In genomic region chr18:69383191-69383590, GRCh38 we compare ENCODE assay signal across 21 cellular contexts. TPM values are rescaled to one million over a fixed set of nuclear protein-coding genes. Genes with fewer than 3 reads are reported as not detected.
"Had no signal": no experiment of that assay in that cellular context is flagged by ENCODE, and none has a peak within 500 bp of the region (broad histone marks: within the 10 kb centered on the region; RNA-seq: fewer than 3 reads in every experiment).

No MANE protein-coding gene starts in this region.

- H3K27me3 Mint-ChIP-seq: activated B cell treated with CpG ODN at 0.5 μM for 24 hours; activated naive CD4-positive, alpha-beta T cell treated with anti-CD3 and anti-CD28 coated beads, Interleukin-2, amount 10 ng/mL, durations not matched to agents 7 days and 5 days; memory B cell had no signal

- H3K9me3 Mint-ChIP-seq: activated B cell treated with CpG ODN at 0.5 μM for 24 hours; activated CD8-positive, alpha-beta T cell treated with anti-CD3 and anti-CD28 coated beads for 36 hours; activated naive CD4-positive, alpha-beta T cell treated with anti-CD3 and anti-CD28 coated beads, Interleukin-2, amount 10 ng/mL, durations not matched to agents 7 days and 5 days; activated naive CD8-positive, alpha-beta T cell treated with anti-CD3 and anti-CD28 coated beads, Interleukin-2, amount 50 U/mL, for 24 hours; activated T-cell treated with anti-CD3 and anti-CD28 coated beads, Interleukin-2, amount 50 U/mL, for 24 hours; activated T-helper 2 cell treated with anti-CD3 and anti-CD28 coated beads, Interferon-gamma antibody, Interleukin-2, Interleukin-4, amounts not matched to agents 10 μg/mL and 5 μg/mL and 100 μg/mL, durations not matched to agents 14 hours and 24 hours and 36 hours; memory B cell; stimulated activated effector memory CD8-positive, alpha-beta T cell treated with anti-CD3 and anti-CD28 coated beads, Interleukin-12 subunit alpha, Interleukin-12 subunit beta, amount 100 ng/mL, for 72 hours had no signal

- H3K4me1 ChIP-seq: esophagus squamous epithelium, upper lobe of right lung had no signal

- ATAC-seq: activated CD8-positive, alpha-beta T cell treated with anti-CD3 and anti-CD28 coated beads for 36 hours; activated naive CD8-positive, alpha-beta T cell treated with anti-CD3 and anti-CD28 coated beads, Interleukin-2, amount 50 U/mL, for 24 hours; natural killer cell; sciatic nerve; stimulated activated effector memory CD8-positive, alpha-beta T cell treated with anti-CD3 and anti-CD28 coated beads, Interleukin-12 subunit alpha, Interleukin-12 subunit beta, amount 100 ng/mL, for 72 hours; upper lobe of right lung had no signal

- DNase-seq: activated B cell treated with CpG ODN at 0.5 μM for 24 hours; activated CD4-positive, alpha-beta T cell treated with anti-CD3 and anti-CD28 coated beads for 48 hours; activated CD8-positive, alpha-beta T cell treated with anti-CD3 and anti-CD28 coated beads for 36 hours; activated naive CD4-positive, alpha-beta T cell treated with anti-CD3 and anti-CD28 coated beads, Interleukin-2, amount 10 ng/mL, durations not matched to agents 7 days and 5 days; activated naive CD8-positive, alpha-beta T cell treated with anti-CD3 and anti-CD28 coated beads, Interleukin-2, amount 50 U/mL, for 24 hours; activated T-cell treated with anti-CD3 and anti-CD28 coated beads, Interleukin-2, amount 50 U/mL, for 24 hours; dermis blood vessel endothelial cell; effector memory CD4-positive, alpha-beta T cell; esophagus squamous epithelium; immature natural killer cell; natural killer cell; ovary; stimulated activated CD4-positive, alpha-beta T cell treated with anti-CD3 and anti-CD28 coated beads, Interleukin-4, amount 100 ng/mL, for 24 hours; upper lobe of right lung had no signal

- H3K4me3 Mint-ChIP-seq: activated B cell treated with CpG ODN at 0.5 μM for 24 hours; activated CD8-positive, alpha-beta T cell treated with anti-CD3 and anti-CD28 coated beads for 36 hours; activated naive CD4-positive, alpha-beta T cell treated with anti-CD3 and anti-CD28 coated beads, Interleukin-2, amount 10 ng/mL, durations not matched to agents 7 days and 5 days; activated naive CD8-positive, alpha-beta T cell treated with anti-CD3 and anti-CD28 coated beads, Interleukin-2, amount 50 U/mL, for 24 hours; activated T-cell treated with anti-CD3 and anti-CD28 coated beads, Interleukin-2, amount 50 U/mL, for 24 hours; immature natural killer cell; memory B cell; natural killer cell; stimulated activated effector memory CD8-positive, alpha-beta T cell treated with anti-CD3 and anti-CD28 coated beads, Interleukin-12 subunit alpha, Interleukin-12 subunit beta, amount 100 ng/mL, for 72 hours had no signal

- H3K4me2 ChIP-seq: smooth muscle cell had no signal

- H3K4me1 Mint-ChIP-seq: activated B cell treated with CpG ODN at 0.5 μM for 24 hours; activated naive CD4-positive, alpha-beta T cell treated with anti-CD3 and anti-CD28 coated beads, Interleukin-2, amount 10 ng/mL, durations not matched to agents 7 days and 5 days; activated naive CD8-positive, alpha-beta T cell treated with anti-CD3 and anti-CD28 coated beads, Interleukin-2, amount 50 U/mL, for 24 hours; immature natural killer cell; memory B cell; natural killer cell; stimulated activated effector memory CD8-positive, alpha-beta T cell treated with anti-CD3 and anti-CD28 coated beads, Interleukin-12 subunit alpha, Interleukin-12 subunit beta, amount 100 ng/mL, for 72 hours had no signal

- H3K36me3 Mint-ChIP-seq: activated naive CD4-positive, alpha-beta T cell treated with anti-CD3 and anti-CD28 coated beads, Interleukin-2, amount 10 ng/mL, durations not matched to agents 7 days and 5 days; immature natural killer cell; memory B cell; natural killer cell; stimulated activated effector memory CD8-positive, alpha-beta T cell treated with anti-CD3 and anti-CD28 coated beads, Interleukin-12 subunit alpha, Interleukin-12 subunit beta, amount 100 ng/mL, for 72 hours had no signal

- H3K4me3 ChIP-seq: esophagus squamous epithelium, ovary, smooth muscle cell, thoracic aorta, upper lobe of right lung had no signal

- H3K36me3 ChIP-seq: esophagus squamous epithelium, ovary, thoracic aorta, upper lobe of right lung had no signal

- H3K27ac Mint-ChIP-seq: activated B cell treated with CpG ODN at 0.5 μM for 24 hours; activated CD8-positive, alpha-beta T cell treated with anti-CD3 and anti-CD28 coated beads for 36 hours; activated naive CD4-positive, alpha-beta T cell treated with anti-CD3 and anti-CD28 coated beads, Interleukin-2, amount 10 ng/mL, durations not matched to agents 7 days and 5 days; activated naive CD8-positive, alpha-beta T cell treated with anti-CD3 and anti-CD28 coated beads, Interleukin-2, amount 50 U/mL, for 24 hours; activated T-cell treated with anti-CD3 and anti-CD28 coated beads, Interleukin-2, amount 50 U/mL, for 24 hours; activated T-helper 2 cell treated with anti-CD3 and anti-CD28 coated beads, Interferon-gamma antibody, Interleukin-2, Interleukin-4, amounts not matched to agents 10 μg/mL and 5 μg/mL and 100 μg/mL, durations not matched to agents 14 hours and 24 hours and 36 hours; immature natural killer cell; memory B cell; natural killer cell; stimulated activated effector memory CD8-positive, alpha-beta T cell treated with anti-CD3 and anti-CD28 coated beads, Interleukin-12 subunit alpha, Interleukin-12 subunit beta, amount 100 ng/mL, for 72 hours had no signal

- H3K27ac ChIP-seq: esophagus squamous epithelium, ovary, thoracic aorta, upper lobe of right lung had no signal

- H3K9me3 ChIP-seq: esophagus squamous epithelium, ovary, thoracic aorta, upper lobe of right lung had no signal

- H3K27me3 ChIP-seq: esophagus squamous epithelium, ovary had no signal

RNA-seq across cellular contexts. Expression of gene DOK6, which starts 17.5 kb away (rescaled TPM):
- total RNA-seq: activated B cell treated with CpG ODN at 0.5 μM for 24 hours; activated CD8-positive, alpha-beta T cell treated with anti-CD3 and anti-CD28 coated beads for 36 hours; activated T-helper 2 cell treated with anti-CD3 and anti-CD28 coated beads, Interferon-gamma antibody, Interleukin-2, Interleukin-4, amounts not matched to agents 10 μg/mL and 5 μg/mL and 100 μg/mL, durations not matched to agents 14 hours and 24 hours and 36 hours; endothelial cell of umbilical vein had no signal
